Comparison of ENCODE assay signal across 9 cellular contexts in the genomic region with DNA sequence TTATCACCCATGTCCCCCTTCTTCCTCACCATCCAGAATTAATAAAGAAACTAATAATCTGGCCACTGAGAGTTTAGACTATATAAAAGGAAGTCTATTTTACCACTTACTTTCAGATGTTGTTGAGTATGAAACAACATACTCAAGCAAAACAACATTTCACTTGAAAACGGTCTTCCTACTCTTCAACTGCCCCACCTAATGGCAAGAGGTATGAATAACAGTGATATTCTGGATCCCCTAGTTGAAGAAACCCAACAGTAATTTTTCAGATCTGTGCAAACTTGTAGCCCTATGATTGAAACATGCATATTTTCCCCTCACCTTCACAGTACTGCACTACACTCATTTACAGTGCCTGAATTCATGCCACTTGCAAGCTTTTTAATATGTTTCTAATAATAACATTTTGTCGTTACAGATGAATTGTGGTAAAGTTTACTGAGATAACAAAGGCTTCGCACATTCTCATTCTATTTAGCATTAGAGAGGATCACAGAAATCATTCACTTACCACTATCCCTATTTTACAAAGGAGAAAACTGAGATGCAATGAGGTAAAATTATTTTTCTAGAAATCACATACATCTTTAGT.
DNase-seq lines count a peak whose midpoint lies in the region; ATAC-seq and TF ChIP-seq lines count a peak whose summit lies in the region.
"Had no signal": no experiment of that assay in that cellular context is flagged by ENCODE, and none has a peak within 500 bp of the region (broad histone marks: within the 10 kb centered on the region; RNA-seq: fewer than 3 reads in every experiment).

No MANE protein-coding gene starts in this region.

- no peak overlapping the region for H3K27ac ChIP-seq in psoas muscle

- WGBS in psoas muscle, 3 donors = 67 to 71% (median 68%) methylated on average over 3 of the region's 3 CpGs

- DNase-seq in DMS114 treated with DMSO at 0.1 percent for 48 hours (lab: John Stamatoyannopoulos, UW; ENCODE audit: unreplicated experiment) (peak; percentile 31), amniotic epithelial cell (ENCODE audit: low read depth) (peak; percentile 46), mesothelial cell of epicardium (ENCODE audit: low spot score in 2 of 2, unreplicated experiment in 2 of 2) (no peak), psoas muscle (no peak)
- DNase-seq in Jurkat, Clone E6-1 (ENCODE audit: low read depth, low spot score) = peak; percentile 16
- no peak for DNase-seq in stimulated activated CD4-positive, alpha-beta T cell treated with anti-CD3 and anti-CD28 coated beads, Interleukin-12 subunit alpha, Interleukin-12 subunit beta, amount 100 ng/mL, for 4 hours
- no peak for DNase-seq in activated CD8-positive, alpha-beta memory T cell treated with anti-CD3 and anti-CD28 coated beads, Interleukin-2, amount 50 U/mL, for 4 hours

- TF ChIP-seq CTCF in mesothelial cell of epicardium (IDR thresholded peaks at IDR 0.05; ENCODE audit: unreplicated experiment) = peak; percentile 28
- TF ChIP-seq CTCF in psoas muscle (IDR thresholded peaks at IDR 0.05) = no peak

- intact Hi-C loops in psoas muscle (cut with DNase I) = no loop called here

- H3K9me3 ChIP-seq in psoas muscle = no peaks in the 10 kb centered on the region

- no peaks in the 10 kb centered on the region for H3K27me3 ChIP-seq in psoas muscle (ENCODE audit: insufficient read depth in 3 of 3, low read length in 2 of 3)

- no peaks in the 10 kb centered on the region for H3K27me3 Mint-ChIP-seq in mesothelial cell of epicardium (ENCODE audit: low read depth)
- H3K27me3 Mint-ChIP-seq: memory B cell had no signal

- no peaks in the 10 kb centered on the region for H3K4me1 ChIP-seq in psoas muscle

- H3K4me3 Mint-ChIP-seq in mesothelial cell of epicardium = no peak overlapping the region
- H3K4me3 Mint-ChIP-seq: memory B cell had no signal

- no peak overlapping the region for H3K4me3 ChIP-seq in Jurkat, Clone E6-1 (ENCODE audit: low read length)
- H3K4me3 ChIP-seq in psoas muscle = no peak overlapping the region

- H3K27ac Mint-ChIP-seq in mesothelial cell of epicardium = no peak overlapping the region
- H3K27ac Mint-ChIP-seq: memory B cell had no signal

- peaks cover 3% of the 10 kb centered on the region for H3K9me3 Mint-ChIP-seq in mesothelial cell of epicardium
- H3K9me3 Mint-ChIP-seq: memory B cell had no signal

- H3K36me3 ChIP-seq in psoas muscle (ENCODE audit: insufficient read depth in 1 of 2, low read depth in 1 of 2) = no peaks in the 10 kb centered on the region

- peaks cover 2% of the 10 kb centered on the region for H3K4me1 Mint-ChIP-seq in mesothelial cell of epicardium

- ATAC-seq in GM19455 (IDR thresholded peaks at IDR 0.05; ENCODE audit: unreplicated experiment) (peak; percentile 64), psoas muscle (no peak)

- no peaks in the 10 kb centered on the region for H3K36me3 Mint-ChIP-seq in mesothelial cell of epicardium
- H3K36me3 Mint-ChIP-seq: memory B cell had no signal

Comparison
In these comparisons a context has a peak if more than half of its experiments do, and no peak if none do; other contexts are left out.
1. DNase-seq: peak in DMS114 treated with DMSO at 0.1 percent for 48 hours (single experiment), Jurkat, Clone E6-1 (single experiment) and amniotic epithelial cell (single experiment); none in mesothelial cell of epicardium (0 of 2), stimulated activated CD4-positive, alpha-beta T cell treated with anti-CD3 and anti-CD28 coated beads, Interleukin-12 subunit alpha, Interleukin-12 subunit beta, amount 100 ng/mL, for 4 hours (single experiment), psoas muscle (0 of 2) and activated CD8-positive, alpha-beta memory T cell treated with anti-CD3 and anti-CD28 coated beads, Interleukin-2, amount 50 U/mL, for 4 hours (single experiment).